In the genomic region with DNA sequence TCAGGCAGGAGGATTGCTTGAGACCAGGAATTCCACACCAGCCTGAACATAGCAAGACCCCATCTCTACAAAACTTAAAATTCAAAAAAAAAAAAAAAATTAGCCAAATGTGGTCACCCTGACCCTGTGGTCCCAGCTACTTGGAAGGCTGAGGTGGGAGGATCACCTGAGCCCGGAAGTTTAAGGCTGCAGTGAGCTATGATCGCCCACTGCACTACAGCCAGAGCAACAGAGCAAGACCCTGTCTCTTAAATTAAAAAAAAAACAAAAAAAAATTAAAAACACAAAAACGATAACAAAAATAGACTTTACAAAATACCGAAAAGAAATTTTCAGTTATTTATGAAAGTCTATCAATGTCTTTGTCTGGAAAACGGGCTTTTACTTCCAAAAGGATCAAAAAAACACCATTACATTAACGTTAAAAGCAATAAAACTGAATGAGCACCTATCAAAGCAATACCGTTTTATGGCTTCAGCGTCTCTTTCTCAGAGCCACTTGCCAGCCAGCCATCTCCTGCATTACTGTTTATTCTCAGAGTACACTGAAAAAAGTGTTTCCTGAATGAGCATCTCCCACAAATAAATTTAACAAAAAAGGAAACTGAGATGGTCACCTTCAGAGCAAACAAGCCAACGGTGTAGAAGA, we compare ENCODE assay signal across 9 cellular contexts. TPM values are rescaled to one million over a fixed set of nuclear protein-coding genes. Genes with fewer than 3 reads are reported as not detected.
DNase-seq lines count a peak whose midpoint lies in the region; ATAC-seq and TF ChIP-seq lines count a peak whose summit lies in the region.
"Had no signal": no experiment of that assay in that cellular context is flagged by ENCODE, and none has a peak within 500 bp of the region (broad histone marks: within the 10 kb centered on the region; RNA-seq: fewer than 3 reads in every experiment).

No MANE protein-coding gene starts in this region.

- H3K9me3 ChIP-seq in left ventricle myocardium inferior (replicated peaks) (no peaks in the 10 kb centered on the region), mesodermal cell (ENCODE audit: control insufficient read depth, low read length) (no peaks in the 10 kb centered on the region), thymus (ENCODE audit: control insufficient read depth) (no peaks in the 10 kb centered on the region)

- H3K9me3 Mint-ChIP-seq in activated T-helper 1 cell treated with anti-CD3 and anti-CD28 coated beads, Interleukin-12 subunit alpha, Interleukin-12 subunit beta, Interleukin-2, Interleukin-4 antibody, amounts not matched to agents 30 ng/mL and 10 ng/mL and 1 ng/mL, durations not matched to agents 14 hours and 24 hours and 36 hours, result no peaks in the 10 kb centered on the region

- H3K36me3 Mint-ChIP-seq in activated T-helper 1 cell treated with anti-CD3 and anti-CD28 coated beads, Interleukin-12 subunit alpha, Interleukin-12 subunit beta, Interleukin-2, Interleukin-4 antibody, amounts not matched to agents 30 ng/mL and 10 ng/mL and 1 ng/mL, durations not matched to agents 14 hours and 24 hours and 36 hours (ENCODE audit: low read depth), result peaks cover 9% of the 10 kb centered on the region

- H3K4me1 Mint-ChIP-seq in activated T-helper 1 cell treated with anti-CD3 and anti-CD28 coated beads, Interleukin-12 subunit alpha, Interleukin-12 subunit beta, Interleukin-2, Interleukin-4 antibody, amounts not matched to agents 30 ng/mL and 10 ng/mL and 1 ng/mL, durations not matched to agents 14 hours and 24 hours and 36 hours (ENCODE audit: low read depth), result peaks cover 72% of the 10 kb centered on the region

- no peaks in the 10 kb centered on the region for H3K36me3 ChIP-seq in left ventricle myocardium inferior
- no peaks in the 10 kb centered on the region for H3K36me3 ChIP-seq in mesodermal cell (ENCODE audit: control insufficient read depth, insufficient read depth, low read length)
- H3K36me3 ChIP-seq in thymus (ENCODE audit: control insufficient read depth, insufficient read depth), result peaks cover 4% of the 10 kb centered on the region

- intact Hi-C loops in left ventricle myocardium inferior (cut with micrococcal nuclease) (loop anchor here (10.0 kb wide), 1 partner anchor 137 kb away; the partner anchor contains the start of gene HAPSTR1), left cardiac atrium (cut with DNase I) (no loop called here)
- intact Hi-C loops in activated T-helper 1 cell treated with anti-CD3 and anti-CD28 coated beads, Interleukin-12 subunit alpha, Interleukin-12 subunit beta, Interleukin-2, Interleukin-4 antibody, amounts not matched to agents 30 ng/mL and 10 ng/mL and 1 ng/mL, durations not matched to agents 14 hours and 24 hours and 36 hours (cut with micrococcal nuclease), result loop anchor here (2.0 kb wide), 3 partner anchors 39 to 283 kb away; partner anchors contain the start of genes ABAT, PMM2 and TMEM186

- H3K4me1 ChIP-seq in left ventricle myocardium inferior, result peaks cover 94% of the 10 kb centered on the region
- H3K4me1 ChIP-seq in mesodermal cell (ENCODE audit: control insufficient read depth, insufficient read depth, low read length, poor library complexity, severe bottlenecking), result peaks cover 49% of the 10 kb centered on the region
- H3K4me1 ChIP-seq in thymus (ENCODE audit: control insufficient read depth, insufficient read depth, low read length), result peaks cover 56% of the 10 kb centered on the region

- H3K27ac ChIP-seq in left ventricle myocardium inferior (replicated peaks), result peak overlapping the region; percentile 58
- peak overlapping the region; percentile 36 for H3K27ac ChIP-seq in mesodermal cell (ENCODE audit: low read depth, low read length, severe bottlenecking)
- peak overlapping the region; percentile 82 for H3K27ac ChIP-seq in thymus (ENCODE audit: low read depth)

- H3K27ac Mint-ChIP-seq in activated T-helper 1 cell treated with anti-CD3 and anti-CD28 coated beads, Interleukin-12 subunit alpha, Interleukin-12 subunit beta, Interleukin-2, Interleukin-4 antibody, amounts not matched to agents 30 ng/mL and 10 ng/mL and 1 ng/mL, durations not matched to agents 14 hours and 24 hours and 36 hours, result peak overlapping the region; percentile 77

- 89 to 91% methylated on average over 5 to 6 of the region's 9 CpGs for WGBS in mesodermal cell (ENCODE audit: insufficient coverage in 2 of 2), 2 experiments
- 62% methylated on average over 9 of the region's 9 CpGs for WGBS in thymus

- no peak for ATAC-seq in left cardiac atrium
- ATAC-seq in HG03280 (IDR thresholded peaks at IDR 0.05; ENCODE audit: unreplicated experiment), result no peak

- no peak for TF ChIP-seq CTCF in left ventricle myocardium inferior (IDR thresholded peaks at IDR 0.05; ENCODE audit: borderline replicate concordance)

- H3K27me3 ChIP-seq in left ventricle myocardium inferior (ENCODE audit: low read depth), result no peaks in the 10 kb centered on the region
- H3K27me3 ChIP-seq in thymus (ENCODE audit: control insufficient read depth, insufficient read depth), result no peaks in the 10 kb centered on the region

- H3K27me3 Mint-ChIP-seq in activated T-helper 1 cell treated with anti-CD3 and anti-CD28 coated beads, Interleukin-12 subunit alpha, Interleukin-12 subunit beta, Interleukin-2, Interleukin-4 antibody, amounts not matched to agents 30 ng/mL and 10 ng/mL and 1 ng/mL, durations not matched to agents 14 hours and 24 hours and 36 hours (ENCODE audit: insufficient read depth), result no peaks in the 10 kb centered on the region

- DNase-seq in left ventricle myocardium inferior (no peak), left cardiac atrium (no peak), CD1c-positive myeloid dendritic cell (ENCODE audit: extremely low spot score) (no peak), cortex of kidney (lab: John Stamatoyannopoulos, UW) (no peak)
- DNase-seq in activated T-helper 1 cell treated with anti-CD3 and anti-CD28 coated beads, Interleukin-12 subunit alpha, Interleukin-12 subunit beta, Interleukin-2, Interleukin-4 antibody, amounts not matched to agents 30 ng/mL and 10 ng/mL and 1 ng/mL, durations not matched to agents 14 hours and 24 hours and 36 hours (ENCODE audit: low spot score), result no peak
- DNase-seq: occipital lobe had no signal

- peak overlapping the region; percentile 22 for H3K4me3 ChIP-seq in left ventricle myocardium inferior
- no peak overlapping the region for H3K4me3 ChIP-seq in mesodermal cell (ENCODE audit: extremely low read depth, insufficient read depth, low read length, poor library complexity, severe bottlenecking)
- peak overlapping the region; percentile 47 for H3K4me3 ChIP-seq in thymus (ENCODE audit: low read length)

- H3K4me3 Mint-ChIP-seq in activated T-helper 1 cell treated with anti-CD3 and anti-CD28 coated beads, Interleukin-12 subunit alpha, Interleukin-12 subunit beta, Interleukin-2, Interleukin-4 antibody, amounts not matched to agents 30 ng/mL and 10 ng/mL and 1 ng/mL, durations not matched to agents 14 hours and 24 hours and 36 hours, result peak overlapping the region; percentile 69

RNA-seq across cellular contexts. Expression of gene USP7, which starts 6.1 kb away (rescaled TPM):
- 54.7 TPM for total RNA-seq in left ventricle myocardium inferior
- total RNA-seq in left cardiac atrium, result 10 to 100 TPM; 56.0 to 69.1 TPM
- total RNA-seq in activated T-helper 1 cell treated with anti-CD3 and anti-CD28 coated beads, Interleukin-12 subunit alpha, Interleukin-12 subunit beta, Interleukin-2, Interleukin-4 antibody, amounts not matched to agents 30 ng/mL and 10 ng/mL and 1 ng/mL, durations not matched to agents 14 hours and 24 hours and 36 hours, result 184 and 188 TPM in 2 replicates
- 84.9 TPM for polyA plus RNA-seq in mesodermal cell (2013, experiment 1 of 2)
- 73.0 TPM for polyA plus RNA-seq in mesodermal cell (2013, experiment 2 of 2)
- polyA plus RNA-seq in thymus, result 58.3 TPM

Comparison
In these comparisons a context has a peak if more than half of its experiments do, and no peak if none do; other contexts are left out.
1. intact Hi-C loops: an anchor here in left ventricle myocardium inferior (10.0 kb wide) and activated T-helper 1 cell treated with anti-CD3 and anti-CD28 coated beads, Interleukin-12 subunit alpha, Interleukin-12 subunit beta, Interleukin-2, Interleukin-4 antibody, amounts not matched to agents 30 ng/mL and 10 ng/mL and 1 ng/mL, durations not matched to agents 14 hours and 24 hours and 36 hours (2.0 kb wide); none called in left cardiac atrium.